8 cellular contexts compared by ENCODE assay signal in genomic region chr4:48269861-48270515, GRCh38. TPM values are rescaled to one million over a fixed set of nuclear protein-coding genes. Genes with fewer than 3 reads are reported as not detected.
DNase-seq lines count a peak whose midpoint lies in the region; ATAC-seq and TF ChIP-seq lines count a peak whose summit lies in the region.

No MANE protein-coding gene starts in this region.

- DNase-seq in NCI-H748 (lab: John Stamatoyannopoulos, UW; ENCODE audit: unreplicated experiment) (peak; percentile 78), lung (ENCODE audit: low spot score) (peak; percentile 96)
- DNase-seq in activated CD4-positive, alpha-beta T cell treated with anti-CD3 and anti-CD28 coated beads, Interleukin-2, amount 50 U/mL, for 48 hours = peak; percentile 97
- DNase-seq in stimulated activated CD4-positive, alpha-beta T cell treated with anti-CD3 and anti-CD28 coated beads, TNF-alpha, amount 100 ng/mL, for 4 hours (ENCODE audit: low read depth in 3 of 3) = peak; percentile 76 to 85 (median 78)

- H3K36me3 ChIP-seq in BLaER1 (peaks cover 15% of the 10 kb centered on the region; the same call in 1 of the 2 replicates), duodenal mucosa (ENCODE audit: control insufficient read depth in 1 of 2, insufficient read depth in 2 of 2, low read length in 2 of 2) (no peaks in the 10 kb centered on the region), lung (ENCODE audit: control insufficient read depth in 2 of 2, insufficient read depth in 2 of 2, low read length in 2 of 2) (no peaks in the 10 kb centered on the region)

- H3K9me3 ChIP-seq in BLaER1 (peaks cover 9% of the 10 kb centered on the region; the same call in 1 of the 2 replicates), duodenal mucosa (ENCODE audit: control insufficient read depth in 1 of 2, low read length in 2 of 2) (no peaks in the 10 kb centered on the region), lung (ENCODE audit: control insufficient read depth in 2 of 2, insufficient read depth in 1 of 2, low read length in 1 of 2) (no peaks in the 10 kb centered on the region)

- peaks cover 55% of the 10 kb centered on the region for H3K4me1 ChIP-seq in BLaER1
- peaks cover 12 to 26% of the 10 kb centered on the region in 2 donors for H3K4me1 ChIP-seq in duodenal mucosa (ENCODE audit: control insufficient read depth in 1 of 2, insufficient read depth in 2 of 2, low read length in 2 of 2)
- peaks cover 0 to 7% of the 10 kb centered on the region in 2 donors for H3K4me1 ChIP-seq in lung (ENCODE audit: control insufficient read depth in 2 of 2, insufficient read depth in 2 of 2, low read length in 2 of 2)

- H3K27ac ChIP-seq in BLaER1 = peak overlapping the region; percentile 69
- H3K27ac ChIP-seq in duodenal mucosa (ENCODE audit: low read depth, low read length) = peak overlapping the region; percentile 81
- H3K27ac ChIP-seq in lung (ENCODE audit: low read depth in 1 of 2, low read length in 1 of 2) = peak overlapping the region; percentile 73 to 95

- H3K4me3 ChIP-seq in BLaER1 (peak overlapping the region; percentile 95), duodenal mucosa (ENCODE audit: low read depth in 1 of 2, low read length in 2 of 2) (peak overlapping the region; percentile 75 to 92), lung (peak overlapping the region; percentile 50)

- WGBS in lung, 2 donors = 2 to 3% methylated on average over 34 to 41 of the region's 41 CpGs

- H4K20me1 ChIP-seq in BLaER1 = no peaks in the 10 kb centered on the region

- TF ChIP-seq CTCF in lung (IDR thresholded peaks at IDR 0.05; ENCODE audit: control extremely low read depth, extremely low read depth) = peak; percentile 2

- ATAC-seq in GM19043 (IDR thresholded peaks at IDR 0.05; ENCODE audit: low read depth, unreplicated experiment) (peak; percentile 74), HG03354 (IDR thresholded peaks at IDR 0.05; ENCODE audit: poor library complexity, severe bottlenecking, unreplicated experiment) (peak; percentile 79), lung (ENCODE audit: insufficient read depth, low FRiP score) (peak; percentile 95)

- H3K4me2 ChIP-seq in BLaER1 = peak overlapping the region; percentile 91

- H3K27me3 ChIP-seq in BLaER1 (no peaks in the 10 kb centered on the region), duodenal mucosa (ENCODE audit: control insufficient read depth in 1 of 2, insufficient read depth in 2 of 2, low read length in 2 of 2) (no peaks in the 10 kb centered on the region), lung (ENCODE audit: control insufficient read depth, insufficient read depth) (no peaks in the 10 kb centered on the region)

- H3K9ac ChIP-seq in BLaER1 (peak overlapping the region; percentile 86), duodenal mucosa (ENCODE audit: low read depth in 1 of 2, low read length in 2 of 2) (peak overlapping the region; percentile 61 to 68)

RNA-seq across cellular contexts. Expression of gene TEC, which starts 0.3 kb away (rescaled TPM):
- 10 to 100 TPM in 1 of 2 donors, 1 to 10 TPM in 1; 4.1 to 19.8 TPM for total RNA-seq in lung
- 1 to 10 TPM; 2.0 TPM for polyA plus RNA-seq in lung

Comparison
In these comparisons a context has a peak if more than half of its experiments do, and no peak if none do; other contexts are left out.
1. Peak in every context shown above with its lines: DNase-seq, ATAC-seq, H3K4me3 ChIP-seq and H3K27ac ChIP-seq.